11 cellular contexts compared by ENCODE assay signal in the genomic region with DNA sequence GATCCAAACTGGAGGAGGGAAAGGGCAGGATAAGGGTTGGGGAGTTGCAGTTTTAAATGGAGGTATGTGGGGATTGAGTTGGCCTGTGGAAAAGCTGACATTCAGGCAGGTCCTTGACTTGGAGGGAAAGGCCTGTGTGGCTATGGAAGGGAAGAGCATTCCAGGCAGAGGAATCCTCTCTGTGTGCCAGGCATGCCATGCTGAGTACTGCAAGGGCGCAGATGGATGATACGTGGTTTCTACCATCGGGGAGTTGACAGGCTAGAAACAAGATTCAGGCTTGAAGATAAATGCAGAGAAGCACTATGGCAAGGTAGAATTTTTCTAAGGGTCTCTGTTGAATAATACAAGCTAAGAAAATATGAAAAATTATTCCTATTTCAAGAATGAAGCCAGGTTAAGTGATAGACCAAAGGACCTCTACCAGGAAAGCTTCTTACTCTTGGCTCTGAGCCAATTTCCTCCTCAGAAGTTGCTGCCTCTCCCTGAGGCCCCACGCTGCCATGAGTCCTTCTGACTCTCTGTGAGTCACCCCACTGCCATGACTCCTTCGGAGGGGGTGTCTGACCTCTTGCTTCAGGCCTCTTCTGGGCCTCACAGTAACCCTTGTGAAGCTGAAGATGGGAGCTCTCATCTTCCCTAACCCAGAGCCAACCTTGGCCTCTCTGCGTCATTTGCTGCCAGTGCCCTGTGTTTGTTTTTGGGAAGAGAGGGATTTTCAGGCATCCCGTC.
DNase-seq lines count a peak whose midpoint lies in the region; ATAC-seq, FAIRE-seq and TF ChIP-seq lines count a peak whose summit lies in the region.
"Had no signal": no experiment of that assay in that cellular context is flagged by ENCODE, and none has a peak within 500 bp of the region (broad histone marks: within the 10 kb centered on the region; RNA-seq: fewer than 3 reads in every experiment).

No MANE protein-coding gene starts in this region.

- H3K9me3 Mint-ChIP-seq in astrocyte (ENCODE audit: unreplicated experiment) = no peaks in the 10 kb centered on the region

- TF ChIP-seq CTCF in astrocyte (IDR thresholded peaks at IDR 0.05; ENCODE audit: insufficient read depth, low read depth, low read length) = no peak

- H3K79me2 ChIP-seq in astrocyte (ENCODE audit: insufficient read depth, low read length) = no peaks in the 10 kb centered on the region

- peak; percentile 76 for ATAC-seq in left colon
- ATAC-seq in GM21360 (IDR thresholded peaks at IDR 0.05; ENCODE audit: unreplicated experiment) = no peak

- H3K27me3 ChIP-seq in astrocyte (ENCODE audit: insufficient read depth, low read length) (no peaks in the 10 kb centered on the region), H7 (ENCODE audit: control insufficient read depth, insufficient read depth, low read length) (no peaks in the 10 kb centered on the region)

- H3K4me3 ChIP-seq in astrocyte (ENCODE audit: insufficient read depth, low read depth, low read length) = no peak overlapping the region
- H3K4me3 ChIP-seq in H7 (ENCODE audit: insufficient read depth, low read depth, low read length) = no peak overlapping the region

- peak overlapping the region; percentile 58 for H3K4me2 ChIP-seq in astrocyte (ENCODE audit: low read length)

- H3K9me3 ChIP-seq in astrocyte (ENCODE audit: insufficient read depth, low read depth, low read length) = no peaks in the 10 kb centered on the region

- peaks cover 25% of the 10 kb centered on the region for H3K4me1 Mint-ChIP-seq in astrocyte (ENCODE audit: low read depth, unreplicated experiment)

- H3K27ac Mint-ChIP-seq in astrocyte (ENCODE audit: unreplicated experiment) = peak overlapping the region; percentile 80

- DNase-seq in CD1c-positive myeloid dendritic cell (ENCODE audit: extremely low spot score) = peak; percentile 41
- DNase-seq in HS-5 (ENCODE audit: low read depth) = peak; percentile 86
- peak; percentile 79 for DNase-seq in astrocyte (ENCODE audit: low read depth)
- DNase-seq in left colon = no peak
- DNase-seq in H7 = no peak
- no peak for DNase-seq in NCI-H187 (lab: John Stamatoyannopoulos, UW)
- no peak for DNase-seq in activated CD4-positive, CD25-positive, alpha-beta regulatory T cell treated with anti-CD3 and anti-CD28 coated beads, Interleukin-2, amount 50 U/mL, for 72 hours
- DNase-seq: Karpas-422; stimulated activated CD4-positive, alpha-beta T cell treated with anti-CD3 and anti-CD28 coated beads, Interleukin-4, amount 100 ng/mL, for 1 hour had no signal

- H3K36me3 ChIP-seq in astrocyte (ENCODE audit: insufficient read depth, low read length) = no peaks in the 10 kb centered on the region
- H3K36me3 ChIP-seq in H7 (replicated peaks; ENCODE audit: control insufficient read depth, insufficient read depth, low read length) = no peaks in the 10 kb centered on the region

- H2AFZ ChIP-seq in astrocyte (ENCODE audit: low read depth, low read length) = no peak overlapping the region

- H3K36me3 Mint-ChIP-seq in astrocyte (ENCODE audit: low read depth, unreplicated experiment) = peaks cover 5% of the 10 kb centered on the region

- no peaks in the 10 kb centered on the region for H3K27me3 Mint-ChIP-seq in astrocyte (ENCODE audit: low read depth, unreplicated experiment)

- no peak overlapping the region for H3K27ac ChIP-seq in astrocyte (ENCODE audit: low read depth, low read length)

- H4K20me1 ChIP-seq in astrocyte (ENCODE audit: insufficient read depth, low read length) = no peaks in the 10 kb centered on the region

- no peak overlapping the region for H3K4me3 Mint-ChIP-seq in astrocyte (ENCODE audit: unreplicated experiment)

- peaks cover 14% of the 10 kb centered on the region for H3K4me1 ChIP-seq in astrocyte (ENCODE audit: insufficient read depth, low read length)

- intact Hi-C loops in left colon (cut with DNase I, micrococcal nuclease) = no loop called here

- peak; percentile 73 for FAIRE-seq in astrocyte (lab: Jason Lieb, UNC)
- FAIRE-seq: GM18507 had no signal

- no peak overlapping the region for H3K9ac ChIP-seq in astrocyte (ENCODE audit: low read length)

Comparison
In these comparisons a context has a peak if more than half of its experiments do, and no peak if none do; other contexts are left out.
1. DNase-seq: peak in CD1c-positive myeloid dendritic cell (single experiment), HS-5 (single experiment) and astrocyte (single experiment); none in left colon (0 of 2), H7 (single experiment), NCI-H187 (0 of 2) and activated CD4-positive, CD25-positive, alpha-beta regulatory T cell treated with anti-CD3 and anti-CD28 coated beads, Interleukin-2, amount 50 U/mL, for 72 hours (single experiment).